9 cellular contexts compared by ENCODE assay signal in the genomic region with DNA sequence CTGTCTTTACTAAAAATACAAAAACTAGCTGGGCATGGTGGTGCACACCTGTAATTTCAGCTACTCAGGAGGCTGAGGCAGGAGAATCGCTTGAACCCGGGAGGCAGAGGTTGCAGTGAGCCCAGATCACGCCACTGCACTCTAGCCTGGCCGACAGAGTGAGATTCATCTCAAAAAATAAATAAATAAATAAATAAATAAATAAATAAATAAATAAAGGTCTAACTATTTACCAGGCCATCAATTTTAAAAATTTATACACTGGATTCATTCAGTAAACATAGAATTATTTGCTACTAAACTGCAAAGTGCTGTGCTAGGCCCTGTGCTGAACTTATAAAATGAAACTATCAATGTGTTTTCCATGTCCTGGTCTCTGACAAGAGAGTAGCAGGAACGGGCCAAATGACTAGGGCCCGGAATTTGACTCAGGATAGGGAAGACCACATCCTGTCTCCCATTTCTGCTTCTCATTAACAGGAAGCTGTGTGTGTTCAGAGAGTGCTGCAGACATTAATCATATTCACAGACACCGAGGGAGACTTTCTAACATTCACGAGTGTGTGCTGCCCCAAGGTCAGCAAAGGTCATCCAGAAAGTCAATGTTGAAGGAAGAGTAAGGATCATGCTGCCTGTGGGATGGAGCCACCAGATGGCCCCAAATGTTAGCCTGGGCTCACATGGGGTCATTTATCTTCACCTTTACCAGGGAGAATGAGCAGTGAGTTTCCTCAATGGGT.
DNase-seq lines count a peak whose midpoint lies in the region; ATAC-seq and TF ChIP-seq lines count a peak whose summit lies in the region.
"Had no signal": no experiment of that assay in that cellular context is flagged by ENCODE, and none has a peak within 500 bp of the region (broad histone marks: within the 10 kb centered on the region; RNA-seq: fewer than 3 reads in every experiment).

No MANE protein-coding gene starts in this region.

- no peaks in the 10 kb centered on the region for H3K4me1 ChIP-seq in lower lobe of right lung

- DNase-seq in Daoy (ENCODE audit: low read depth) (peak; percentile 90), NCI-H69 (lab: John Stamatoyannopoulos, UW) (peak; percentile 4), natural killer cell (no peak), OCI-M2 (lab: John Stamatoyannopoulos, UW; ENCODE audit: unreplicated experiment) (no peak), lower lobe of right lung (no peak), superior temporal gyrus (ENCODE audit: extremely low spot score) (no peak), anterior cingulate cortex (lab: John Stamatoyannopoulos, UW) (no peak)
- DNase-seq in central memory CD8-positive, alpha-beta T cell (ENCODE audit: low spot score in 2 of 2) = no peak
- DNase-seq: central memory CD4-positive, alpha-beta T cell had no signal

- H3K4me3 ChIP-seq in lower lobe of right lung = no peak overlapping the region

- H3K4me3 Mint-ChIP-seq in central memory CD8-positive, alpha-beta T cell = peak overlapping the region; percentile 61
- H3K4me3 Mint-ChIP-seq in natural killer cell = peak overlapping the region; percentile 2

- no peaks in the 10 kb centered on the region for H3K9me3 Mint-ChIP-seq in central memory CD8-positive, alpha-beta T cell
- H3K9me3 Mint-ChIP-seq in natural killer cell = no peaks in the 10 kb centered on the region

- H3K27ac ChIP-seq in lower lobe of right lung = no peak overlapping the region

- H3K27me3 Mint-ChIP-seq in central memory CD8-positive, alpha-beta T cell = no peaks in the 10 kb centered on the region
- H3K27me3 Mint-ChIP-seq in natural killer cell (ENCODE audit: low read depth in 2 of 2) = no peaks in the 10 kb centered on the region

- no peak for ATAC-seq in central memory CD8-positive, alpha-beta T cell (replicated peaks; ENCODE audit: extremely low read depth, poor library complexity, severe bottlenecking)
- ATAC-seq in natural killer cell (no peak), lower lobe of right lung (no peak)

- intact Hi-C loops in natural killer cell (cut with micrococcal nuclease) (no loop called here), lower lobe of right lung (cut with DNase I) (no loop called here)

- H3K27me3 ChIP-seq in lower lobe of right lung (ENCODE audit: low read depth) = no peaks in the 10 kb centered on the region

- no peaks in the 10 kb centered on the region for H3K36me3 Mint-ChIP-seq in central memory CD8-positive, alpha-beta T cell (ENCODE audit: insufficient read depth)
- no peaks in the 10 kb centered on the region for H3K36me3 Mint-ChIP-seq in natural killer cell

- no peaks in the 10 kb centered on the region for H3K9me3 ChIP-seq in lower lobe of right lung

- peak overlapping the region; percentile 54 for H3K27ac Mint-ChIP-seq in central memory CD8-positive, alpha-beta T cell (ENCODE audit: low read depth)
- peak overlapping the region in 1 of 2 donors; percentile 58 for H3K27ac Mint-ChIP-seq in natural killer cell

- TF ChIP-seq CTCF in natural killer cell (IDR thresholded peaks at IDR 0.05) (no peak), lower lobe of right lung (IDR thresholded peaks at IDR 0.05) (no peak)

- peaks cover 51% of the 10 kb centered on the region for H3K4me1 Mint-ChIP-seq in central memory CD8-positive, alpha-beta T cell
- peaks cover 15 to 29% of the 10 kb centered on the region in 2 donors for H3K4me1 Mint-ChIP-seq in natural killer cell

- H3K36me3 ChIP-seq in lower lobe of right lung = no peaks in the 10 kb centered on the region

Comparison
In these comparisons a context has a peak if more than half of its experiments do, and no peak if none do; other contexts are left out.
1. DNase-seq: peak in Daoy (single experiment) and NCI-H69 (single experiment); none in central memory CD8-positive, alpha-beta T cell (0 of 2), natural killer cell (single experiment), OCI-M2 (single experiment), lower lobe of right lung (single experiment), superior temporal gyrus (single experiment) and anterior cingulate cortex (0 of 58).